In genomic region chr10:70174058-70174741, GRCh38 we compare ENCODE assay signal across 1 cellular context.
TF ChIP-seq lines count a peak whose summit lies in the region.

No MANE protein-coding gene starts in this region.

TF ChIP-seq in HepG2, 621 proteins besides CTCF, POLR2A, EP300 and RAD21 (continued from another document and continues in another):
- TF ChIP-seq HMGXB4 (CRISPR knock-in tag; IDR thresholded peaks at IDR 0.05; ENCODE audit: borderline replicate concordance in 1 of 2, low read depth in 1 of 2), result no peak
- TF ChIP-seq ZSCAN5A (CRISPR knock-in tag; IDR thresholded peaks at IDR 0.05; ENCODE audit: borderline replicate concordance), result no peak
- TF ChIP-seq GATA4 (IDR thresholded peaks at IDR 0.05; ENCODE audit: borderline replicate concordance, low read depth), result 0 out of 2 replicates have a peak, but pooled peaks have one; percentile 19
- TF ChIP-seq RORA (CRISPR knock-in tag; IDR thresholded peaks at IDR 0.05), result no peak
- peak; percentile 73; the same call in 1 of the 2 replicates for TF ChIP-seq MEIS1 (CRISPR knock-in tag; IDR thresholded peaks at IDR 0.05; ENCODE audit: borderline replicate concordance)
- TF ChIP-seq FOXM1 (CRISPR knock-in tag; IDR thresholded peaks at IDR 0.05), result no peak
- TF ChIP-seq XBP1 (CRISPR knock-in tag; IDR thresholded peaks at IDR 0.05), result no peak
- 0 out of 2 replicates have a peak, but pooled peaks have one; percentile 43 for TF ChIP-seq ATF2 (CRISPR knock-in tag; IDR thresholded peaks at IDR 0.05)
- TF ChIP-seq KLF16 (CRISPR knock-in tag; IDR thresholded peaks at IDR 0.05), result no peak
- TF ChIP-seq ERF (CRISPR knock-in tag; IDR thresholded peaks at IDR 0.05), result peak; percentile 60; the same call in 1 of the 2 replicates
- peak; percentile 43; the same call in 1 of the 2 replicates for TF ChIP-seq ZSCAN25 (CRISPR knock-in tag; IDR thresholded peaks at IDR 0.05)
- no peak for TF ChIP-seq ZIK1 (CRISPR knock-in tag; IDR thresholded peaks at IDR 0.05; ENCODE audit: borderline replicate concordance, low read depth)
- peak; percentile 51; the same call in 1 of the 2 replicates for TF ChIP-seq RBFOX2 (IDR thresholded peaks at IDR 0.05; ENCODE audit: low read depth, low read length)
- TF ChIP-seq FOXP4 (CRISPR knock-in tag; IDR thresholded peaks at IDR 0.05), result peak; percentile 37; the same call in 1 of the 2 replicates
- no peak for TF ChIP-seq ZNF142 (CRISPR knock-in tag; IDR thresholded peaks at IDR 0.05)
- peak; percentile 38 for TF ChIP-seq ZEB1 (IDR thresholded peaks at IDR 0.05; ENCODE audit: insufficient replicate concordance, low read depth)
- TF ChIP-seq ZNF883 (CRISPR knock-in tag; IDR thresholded peaks at IDR 0.05; ENCODE audit: not compliant biosample characterization), result no peak
- TF ChIP-seq HNRNPL (IDR thresholded peaks at IDR 0.05; ENCODE audit: low read depth, low read length), result no peak
- TF ChIP-seq ZNF407 (CRISPR knock-in tag; IDR thresholded peaks at IDR 0.05; ENCODE audit: not compliant biosample characterization), result no peak
- TF ChIP-seq ATF7-NPFF (CRISPR knock-in tag; IDR thresholded peaks at IDR 0.05; ENCODE audit: low read depth), result no peak
- no peak for TF ChIP-seq ZNF563 (CRISPR knock-in tag; IDR thresholded peaks at IDR 0.05)
- TF ChIP-seq MXI1 (IDR thresholded peaks at IDR 0.05; ENCODE audit: borderline replicate concordance, low read depth, low read length), result peak; percentile 52; the same call in 1 of the 3 replicates
- TF ChIP-seq ZNF18 (CRISPR knock-in tag; IDR thresholded peaks at IDR 0.05; ENCODE audit: insufficient replicate concordance), result no peak
- no peak for TF ChIP-seq SIX4 (CRISPR knock-in tag; IDR thresholded peaks at IDR 0.05)
- peak; percentile 69 for TF ChIP-seq GABPA (IDR thresholded peaks at IDR 0.05; ENCODE audit: low read depth, low read length)
- peak; percentile 95 for TF ChIP-seq GABPA (CRISPR knock-in tag; IDR thresholded peaks at IDR 0.05; ENCODE audit: low read depth)
- no peak for TF ChIP-seq MLLT10 (CRISPR knock-in tag; IDR thresholded peaks at IDR 0.05)
- TF ChIP-seq ZBTB7B (CRISPR knock-in tag; IDR thresholded peaks at IDR 0.05), result 0 out of 2 replicates have a peak, but pooled peaks have one; percentile 1
- TF ChIP-seq SPEN (CRISPR knock-in tag; IDR thresholded peaks at IDR 0.05; ENCODE audit: low read depth), result peak; percentile 50; the same call in 1 of the 2 replicates
- TF ChIP-seq ZC3H13 (CRISPR knock-in tag; IDR thresholded peaks at IDR 0.05), result no peak
- TF ChIP-seq MEF2D (CRISPR knock-in tag; IDR thresholded peaks at IDR 0.05), result no peak
- TF ChIP-seq ZSCAN29 (CRISPR knock-in tag; conservative IDR thresholded peaks at IDR 0.05), result no peak
- no peak for TF ChIP-seq ZNF30 (CRISPR knock-in tag; IDR thresholded peaks at IDR 0.05)
- TF ChIP-seq PAX8 (CRISPR knock-in tag; IDR thresholded peaks at IDR 0.05; ENCODE audit: borderline replicate concordance), result no peak
